In the genomic region with DNA sequence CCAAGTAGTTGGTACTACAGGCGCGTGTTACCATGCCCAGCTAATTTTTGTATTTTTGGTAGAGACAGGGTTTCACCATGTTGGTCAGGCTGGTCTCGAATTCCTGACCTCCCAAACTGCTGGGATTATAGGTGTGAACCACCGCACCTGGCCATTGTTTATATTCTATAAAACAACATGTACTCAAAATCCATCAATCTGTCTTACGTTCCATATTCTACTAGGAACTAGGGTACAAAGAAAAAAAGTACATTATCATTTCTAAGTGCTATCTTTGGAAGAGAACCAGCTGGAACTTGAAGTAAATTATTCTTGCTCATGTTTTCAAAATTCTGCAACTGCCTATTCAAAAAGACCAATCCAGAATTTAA, we compare ENCODE assay signal across 22 cellular contexts.
"Had no signal": no experiment of that assay in that cellular context is flagged by ENCODE, and none has a peak within 500 bp of the region (broad histone marks: within the 10 kb centered on the region; RNA-seq: fewer than 3 reads in every experiment).

No MANE protein-coding gene starts in this region.

- H3K9me3 ChIP-seq: breast epithelium, neutrophil, pancreas, right lobe of liver, testis, vagina had no signal

- DNase-seq: activated gamma-delta T cell treated with Interleukin-2 at 50 U/mL for 16 hours; aorta; cortex of kidney; endodermal cell; kidney; naive thymus-derived CD8-positive, alpha-beta T cell; pancreas; right lobe of liver; small intestine; stimulated activated CD4-positive, alpha-beta T cell treated with anti-CD3 and anti-CD28 coated beads, Interleukin-15, amount 100 ng/mL, for 24 hours; testis had no signal

- H3K27ac Mint-ChIP-seq: endodermal cell; mesothelial cell of epicardium; stimulated activated memory B cell treated with anti-CD40 and anti-IgM and Interleukin-4, amounts not matched to agents 10 μg/mL and 1 μg/mL and 100 μg/mL, for 72 hours; T-helper 2 cell treated with Interferon-gamma antibody and Interleukin-4, amounts not matched to agents 5 μg/mL and 100 μg/mL, for 36 hours; type B pancreatic cell; WTC11 had no signal

- H3K9me3 Mint-ChIP-seq: activated naive CD4-positive, alpha-beta T cell treated with anti-CD3 and anti-CD28 coated beads, Interleukin-2, amount 50 U/mL, for 24 hours; central memory CD8-positive, alpha-beta T cell; endodermal cell; mesothelial cell of epicardium; naive thymus-derived CD8-positive, alpha-beta T cell; stimulated activated memory B cell treated with anti-CD40 and anti-IgM and Interleukin-4, amounts not matched to agents 10 μg/mL and 1 μg/mL and 100 μg/mL, for 72 hours; T-helper 2 cell treated with Interferon-gamma antibody and Interleukin-4, amounts not matched to agents 5 μg/mL and 100 μg/mL, for 36 hours; type B pancreatic cell; WTC11 had no signal

- H3K27ac ChIP-seq: breast epithelium, neutrophil, pancreas, right lobe of liver, testis, vagina had no signal

- H3K4me1 ChIP-seq: breast epithelium had no signal

- ATAC-seq: naive thymus-derived CD8-positive, alpha-beta T cell; right lobe of liver; SK-N-SH treated with all-trans-retinoic acid at 6 μM for 48 hours; stimulated activated memory B cell treated with anti-CD40 and anti-IgM and Interleukin-4, amounts not matched to agents 10 μg/mL and 1 μg/mL and 100 μg/mL, for 72 hours; WTC11 had no signal

- H3K36me3 ChIP-seq: breast epithelium had no signal

- H3K4me3 ChIP-seq: breast epithelium, pancreas, right lobe of liver, testis, vagina had no signal

- H3K4me3 Mint-ChIP-seq: activated naive CD4-positive, alpha-beta T cell treated with anti-CD3 and anti-CD28 coated beads, Interleukin-2, amount 50 U/mL, for 24 hours; central memory CD8-positive, alpha-beta T cell; endodermal cell; mesothelial cell of epicardium; naive thymus-derived CD8-positive, alpha-beta T cell; stimulated activated memory B cell treated with anti-CD40 and anti-IgM and Interleukin-4, amounts not matched to agents 10 μg/mL and 1 μg/mL and 100 μg/mL, for 72 hours; T-helper 2 cell treated with Interferon-gamma antibody and Interleukin-4, amounts not matched to agents 5 μg/mL and 100 μg/mL, for 36 hours; type B pancreatic cell; WTC11 had no signal

- H3K27me3 Mint-ChIP-seq: activated naive CD4-positive, alpha-beta T cell treated with anti-CD3 and anti-CD28 coated beads, Interleukin-2, amount 50 U/mL, for 24 hours; central memory CD8-positive, alpha-beta T cell; naive thymus-derived CD8-positive, alpha-beta T cell; stimulated activated memory B cell treated with anti-CD40 and anti-IgM and Interleukin-4, amounts not matched to agents 10 μg/mL and 1 μg/mL and 100 μg/mL, for 72 hours; type B pancreatic cell had no signal

- H3K4me1 Mint-ChIP-seq: WTC11 had no signal

- H3K36me3 Mint-ChIP-seq: mesothelial cell of epicardium had no signal

- H3K27me3 ChIP-seq: breast epithelium, neutrophil, pancreas, right lobe of liver, testis, vagina had no signal
